Comparison of ENCODE assay signal across 11 cellular contexts in genomic region chr14:95327558-95328374, GRCh38. TPM values are rescaled to one million over a fixed set of nuclear protein-coding genes. Genes with fewer than 3 reads are reported as not detected.
DNase-seq lines count a peak whose midpoint lies in the region; ATAC-seq and TF ChIP-seq lines count a peak whose summit lies in the region.
"Had no signal": no experiment of that assay in that cellular context is flagged by ENCODE, and none has a peak within 500 bp of the region (broad histone marks: within the 10 kb centered on the region; RNA-seq: fewer than 3 reads in every experiment).

No MANE protein-coding gene starts in this region.

- no peak overlapping the region for H2BK120ac ChIP-seq in mesendoderm (ENCODE audit: low read depth, low read length)

- no peaks in the 10 kb centered on the region for H3K9me2 ChIP-seq in SK-N-SH

- no peaks in the 10 kb centered on the region for H3F3A ChIP-seq in SK-N-SH (replicated peaks; ENCODE audit: insufficient read depth)

- H3K4me3 ChIP-seq in GM12864 (ENCODE audit: low read depth, low read length) (peak overlapping the region; percentile 36), mesendoderm (ENCODE audit: low read length) (no peak overlapping the region), SK-N-SH (ENCODE audit: low read depth in 2 of 2, low read length in 1 of 2) (no peak overlapping the region)

- no peak overlapping the region for H3K4me3 Mint-ChIP-seq in Calu3 (ENCODE audit: low read depth, unreplicated experiment)
- H3K4me3 Mint-ChIP-seq: H9 had no signal

- peak; percentile 97 for ATAC-seq in GM19452 (IDR thresholded peaks at IDR 0.05; ENCODE audit: unreplicated experiment)
- peak; percentile 90 for ATAC-seq in HG03025 (IDR thresholded peaks at IDR 0.05; ENCODE audit: low FRiP score, unreplicated experiment)

- no peaks in the 10 kb centered on the region for H3K9me3 Mint-ChIP-seq in Calu3 (ENCODE audit: low read depth, unreplicated experiment)

- H3K79me1 ChIP-seq in mesendoderm (ENCODE audit: low read length), result no peaks in the 10 kb centered on the region

- no peak overlapping the region for H2AFZ ChIP-seq in SK-N-SH (ENCODE audit: low read depth)

- no peaks in the 10 kb centered on the region for H4K20me1 ChIP-seq in SK-N-SH (ENCODE audit: insufficient read depth)

- WGBS in mesendoderm (ENCODE audit: extremely low coverage, insufficient coverage, low lambda C conversion rate), result no CpG with 5 or more reads among the region's 13 CpGs
- WGBS in SK-N-SH (ENCODE audit: low lambda C conversion rate), result 84% methylated on average over 11 of the region's 13 CpGs

- POLR2A ChIA-PET in SK-N-SH (lab: Yijun Ruan, JAX), result no interaction called here

- H3K27me3 ChIP-seq in mesendoderm (ENCODE audit: insufficient read depth, low read length, poor library complexity) (no peaks in the 10 kb centered on the region), SK-N-SH (ENCODE audit: insufficient read depth) (no peaks in the 10 kb centered on the region; the same call in 1 of the 2 replicates)
- H3K27me3 ChIP-seq: BE2C had no signal

- intact Hi-C loops in Calu3 (cut with micrococcal nuclease; ENCODE audit: unreplicated experiment), result no loop called here

- no peaks in the 10 kb centered on the region for H3K27me3 Mint-ChIP-seq in Calu3 (ENCODE audit: unreplicated experiment)

- no peaks in the 10 kb centered on the region for H3K36me3 ChIP-seq in mesendoderm (ENCODE audit: control insufficient read depth, insufficient read depth, low read length)
- no peaks in the 10 kb centered on the region for H3K36me3 ChIP-seq in SK-N-SH (replicated peaks in 1 of 2; ENCODE audit: control insufficient read depth in 1 of 2, insufficient read depth in 2 of 2, low read length in 1 of 2)
- H3K36me3 ChIP-seq: BE2C had no signal

- H3K56ac ChIP-seq in mesendoderm (ENCODE audit: low read length), result no peak overlapping the region

- no peaks in the 10 kb centered on the region for H3K36me3 Mint-ChIP-seq in Calu3 (ENCODE audit: insufficient read depth, unreplicated experiment)

- no peak for TF ChIP-seq RAD21 in SK-N-SH (IDR thresholded peaks at IDR 0.05; ENCODE audit: low read length)

- H2BK5ac ChIP-seq in mesendoderm (ENCODE audit: low read length), result no peak overlapping the region

- CTCF ChIA-PET in Calu3 (lab: Charles Lee) (no interaction called here), SK-N-SH (lab: Yijun Ruan, JAX) (interaction anchor here (0.7 to 1.3 kb wide), 2 partner anchors 79 to 82 kb away, joined by 3 to 4 read pairs; no protein-coding TSS in a partner anchor)

- H3K9me3 ChIP-seq in SK-N-SH, result no peaks in the 10 kb centered on the region
- H3K9me3 ChIP-seq: BE2C had no signal

- H4K8ac ChIP-seq in mesendoderm (ENCODE audit: low read depth, low read length), result no peak overlapping the region

- peaks cover 10% of the 10 kb centered on the region for H3K4me1 Mint-ChIP-seq in Calu3 (ENCODE audit: low read depth, unreplicated experiment)

- H3K4me1 ChIP-seq in mesendoderm (ENCODE audit: control insufficient read depth, low read depth, low read length), result no peaks in the 10 kb centered on the region
- peaks cover 0 to 12% of the 10 kb centered on the region in 2 experiments; a peak in 1 of 4 replicates for H3K4me1 ChIP-seq in SK-N-SH (ENCODE audit: control insufficient read depth in 1 of 2, insufficient read depth in 2 of 2, low read depth in 1 of 2, low read length in 1 of 2)
- H3K4me1 ChIP-seq: BE2C had no signal

- DNase-seq in GM12864 (ENCODE audit: low read depth) (peak; percentile 97), NOMO-1 treated with DMSO at 0.1 percent for 48 hours (lab: John Stamatoyannopoulos, UW; ENCODE audit: unreplicated experiment) (peak; percentile 90), Calu3 (no peak), mesendoderm (no peak), SK-N-SH (no peak), DMS 273 treated with DMSO at 0.1 percent for 48 hours (lab: John Stamatoyannopoulos, UW) (no peak)
- DNase-seq: BE2C, H9, NCI-H2171 treated with DMSO at 0.1 percent for 48 hours had no signal

- no peak overlapping the region for H3K27ac ChIP-seq in mesendoderm (ENCODE audit: low read depth, low read length)
- H3K27ac ChIP-seq in SK-N-SH (ENCODE audit: low read depth in 2 of 2, low read length in 1 of 2), result no peak overlapping the region

- H3K9ac ChIP-seq in mesendoderm (ENCODE audit: low read length) (no peak overlapping the region), SK-N-SH (no peak overlapping the region)

- H3K4me2 ChIP-seq in mesendoderm (ENCODE audit: low read length), result no peak overlapping the region
- H3K4me2 ChIP-seq in SK-N-SH, result no peak overlapping the region

- no peak overlapping the region for H3K18ac ChIP-seq in mesendoderm (ENCODE audit: low read length)

- no TSS peak for BruUV-seq in Calu3 (replicated peaks; lab: Mats Ljungman, UMichigan)

- no peak overlapping the region for H4K5ac ChIP-seq in mesendoderm (ENCODE audit: low read length)

- H2AK5ac ChIP-seq in mesendoderm (ENCODE audit: low read length), result no peak overlapping the region

- H3K4ac ChIP-seq in mesendoderm (ENCODE audit: low read depth, low read length), result no peak overlapping the region

- H2BK15ac ChIP-seq in mesendoderm (replicated peaks; ENCODE audit: low read depth), result no peak overlapping the region

- H3K23ac ChIP-seq in mesendoderm (ENCODE audit: low read length), result no peak overlapping the region

- no peak for TF ChIP-seq EP300 in SK-N-SH (IDR thresholded peaks at IDR 0.05; ENCODE audit: borderline replicate concordance in 1 of 2, low read depth in 1 of 2, low read length in 1 of 2)

- TF ChIP-seq CTCF in GM12864 (IDR thresholded peaks at IDR 0.05; ENCODE audit: low read depth, low read length, missing control alignments), result no peak
- no peak for TF ChIP-seq CTCF in Calu3 (IDR thresholded peaks at IDR 0.05; ENCODE audit: unreplicated experiment)
- TF ChIP-seq CTCF in SK-N-SH (IDR thresholded peaks at IDR 0.05), result no peak

- no peak overlapping the region for H3K27ac Mint-ChIP-seq in Calu3 (ENCODE audit: unreplicated experiment)
- H3K27ac Mint-ChIP-seq: H9 had no signal

- H3K79me2 ChIP-seq in mesendoderm (ENCODE audit: control insufficient read depth, insufficient read depth, low read length), result no peaks in the 10 kb centered on the region
- H3K79me2 ChIP-seq in SK-N-SH (ENCODE audit: insufficient read depth), result no peaks in the 10 kb centered on the region

TF ChIP-seq in SK-N-SH, 30 proteins besides CTCF, POLR2A, EP300 and RAD21:
- TF ChIP-seq NRF1 (IDR thresholded peaks at IDR 0.05; ENCODE audit: low read depth, low read length) (no peak), SIN3A (IDR thresholded peaks at IDR 0.05; ENCODE audit: borderline replicate concordance, low read depth, low read length) (no peak), POLR2AphosphoS5 (IDR thresholded peaks at IDR 0.05; ENCODE audit: low read depth, low read length) (no peak), GATA2 (CRISPR knock-in tag; IDR thresholded peaks at IDR 0.05) (no peak), SMC3 (IDR thresholded peaks at IDR 0.05; ENCODE audit: low read depth, low read length) (no peak), ELF1 (IDR thresholded peaks at IDR 0.05) (no peak), FOXJ3 (CRISPR knock-in tag; IDR thresholded peaks at IDR 0.05) (no peak), USF2 (IDR thresholded peaks at IDR 0.05; ENCODE audit: borderline replicate concordance, low read depth, low read length) (no peak), RCOR1 (IDR thresholded peaks at IDR 0.05; ENCODE audit: low read length) (no peak), TCF12 (IDR thresholded peaks at IDR 0.05) (no peak)
- TF ChIP-seq, protein P1, sequence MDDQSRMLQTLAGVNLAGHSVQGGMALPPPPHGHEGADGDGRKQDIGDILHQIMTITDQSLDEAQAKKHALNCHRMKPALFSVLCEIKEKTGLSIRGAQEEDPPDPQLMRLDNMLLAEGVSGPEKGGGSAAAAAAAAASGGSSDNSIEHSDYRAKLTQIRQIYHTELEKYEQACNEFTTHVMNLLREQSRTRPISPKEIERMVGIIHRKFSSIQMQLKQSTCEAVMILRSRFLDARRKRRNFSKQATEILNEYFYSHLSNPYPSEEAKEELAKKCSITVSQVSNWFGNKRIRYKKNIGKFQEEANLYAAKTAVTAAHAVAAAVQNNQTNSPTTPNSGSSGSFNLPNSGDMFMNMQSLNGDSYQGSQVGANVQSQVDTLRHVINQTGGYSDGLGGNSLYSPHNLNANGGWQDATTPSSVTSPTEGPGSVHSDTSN (IDR thresholded peaks at IDR 0.05), result no peak
TF ChIP-seq in SK-N-SH: peak in this region for 0.

RNA-seq across cellular contexts. Expression of gene CLMN, which starts 8.1 kb away (rescaled TPM):
- 104 and 111 TPM in 2 replicates for total RNA-seq in Calu3 (2022)
- polyA plus RNA-seq in mesendoderm (2013, experiment 1 of 2), result 3.1 TPM
- 2.5 TPM for polyA plus RNA-seq in mesendoderm (2013, experiment 2 of 2)
- polyA plus RNA-seq in SK-N-SH (2012; rRNA removed), result 1.4 TPM in 2 replicates
- polyA plus RNA-seq in SK-N-SH (2012; cell fraction: cytosol; rRNA removed), result 1.3 TPM in 2 replicates
- 5.6 and 5.8 TPM in 2 replicates for polyA plus RNA-seq in SK-N-SH (2012; cell fraction: nucleus; rRNA removed)

Comparison
In these comparisons a context has a peak if more than half of its experiments do, and no peak if none do; other contexts are left out.
1. DNase-seq: peak in GM12864 (single experiment) and NOMO-1 treated with DMSO at 0.1 percent for 48 hours (single experiment); none in Calu3 (single experiment), mesendoderm (single experiment), SK-N-SH (single experiment) and DMS 273 treated with DMSO at 0.1 percent for 48 hours (single experiment).